ENCODE assay signal across 17 cellular contexts in genomic region chr2:112634153-112634873, GRCh38. TPM values are rescaled to one million over a fixed set of nuclear protein-coding genes. Genes with fewer than 3 reads are reported as not detected.
DNase-seq lines count a peak whose midpoint lies in the region; ATAC-seq, FAIRE-seq and TF ChIP-seq lines count a peak whose summit lies in the region.
"Had no signal": no experiment of that assay in that cellular context is flagged by ENCODE, and none has a peak within 500 bp of the region (broad histone marks: within the 10 kb centered on the region; RNA-seq: fewer than 3 reads in every experiment).

No MANE protein-coding gene starts in this region.

- H3K27me3 Mint-ChIP-seq in CD4-positive, CD25-positive, alpha-beta regulatory T cell, result peaks cover 5% of the 10 kb centered on the region
- H3K27me3 Mint-ChIP-seq in natural killer cell (ENCODE audit: low read depth in 2 of 2), result no peaks in the 10 kb centered on the region

- intact Hi-C loops in GM12878 (cut with micrococcal nuclease; ENCODE audit: unreplicated experiment) (no loop called here), natural killer cell (cut with micrococcal nuclease) (loop anchor here (1.0 to 5.0 kb wide), 3 partner anchors 11 to 543 kb away; partner anchors contain the start of gene SLC20A1)

- peak in 1 of 2 experiments; percentile 35; a peak in 1 of 4 replicates for TF ChIP-seq EP300 in GM12878 (IDR thresholded peaks at IDR 0.05; ENCODE audit: borderline replicate concordance in 1 of 2, control insufficient read depth in 1 of 2, low read depth in 2 of 2, low read length in 2 of 2)

- H3K36me3 ChIP-seq in CD4-positive, CD25-positive, alpha-beta regulatory T cell (ENCODE audit: control insufficient read depth, insufficient read depth, low read length), result no peaks in the 10 kb centered on the region
- no peaks in the 10 kb centered on the region for H3K36me3 ChIP-seq in GM12878 (ENCODE audit: control insufficient read depth in 2 of 2, insufficient read depth in 2 of 2, low read length in 1 of 2)
- H3K36me3 ChIP-seq: tibial nerve had no signal

- DNase-seq in CD4-positive, CD25-positive, alpha-beta regulatory T cell, result no peak
- no peak for DNase-seq in GM19239 (ENCODE audit: insufficient read length, low spot score)
- DNase-seq in GM12878 (ENCODE audit: low read depth, low spot score), result no peak
- no peak for DNase-seq in natural killer cell
- no peak for DNase-seq in HT-29 (ENCODE audit: low spot score)
- DNase-seq in cerebellar nuclear complex (lab: John Stamatoyannopoulos, UW), result no peak
- DNase-seq: DMS79; NCI-H1092; stimulated activated CD4-positive, alpha-beta T cell treated with anti-CD3 and anti-CD28 coated beads, Interleukin-1b, Interleukin-23, amount 100 ng/mL, for 48 hours; stimulated activated CD8-positive, alpha-beta memory T cell treated with anti-CD3 and anti-CD28 coated beads, Interleukin-4, amount 100 ng/mL, for 48 hours had no signal

- in situ Hi-C loops in GM12878 (cut with MboI), result no loop called here

- no peaks in the 10 kb centered on the region for H3K36me3 Mint-ChIP-seq in CD4-positive, CD25-positive, alpha-beta regulatory T cell
- no peaks in the 10 kb centered on the region for H3K36me3 Mint-ChIP-seq in natural killer cell

- BruUV-seq in GM12878 (replicated peaks; lab: Mats Ljungman, UMichigan), result no TSS peak

- no peak overlapping the region for H3K4me3 ChIP-seq in CD4-positive, CD25-positive, alpha-beta regulatory T cell (ENCODE audit: low read depth, low read length)
- H3K4me3 ChIP-seq in GM12878, result no peak overlapping the region
- H3K4me3 ChIP-seq: SK-N-MC, tibial nerve had no signal

- 74% methylated on average over 16 of the region's 16 CpGs for WGBS in GM12878 (ENCODE audit: insufficient coverage, insufficient replicate concordance, low lambda C conversion rate, missing lambda C conversion rate)

- no peak for TF ChIP-seq POLR2A in GM12878 (IDR thresholded peaks at IDR 0.05; ENCODE audit: low read depth, low read length)

- no peaks in the 10 kb centered on the region for H3K27me3 ChIP-seq in CD4-positive, CD25-positive, alpha-beta regulatory T cell (ENCODE audit: control insufficient read depth, insufficient read depth, low read length)
- no peaks in the 10 kb centered on the region; a peak in 1 of 4 replicates for H3K27me3 ChIP-seq in GM12878 (replicated peaks in 1 of 2; ENCODE audit: control insufficient read depth in 2 of 2, insufficient read depth in 2 of 2, low read length in 1 of 2)
- H3K27me3 ChIP-seq: tibial nerve had no signal

- TF ChIP-seq RAD21 in GM12878 (IDR thresholded peaks at IDR 0.05; ENCODE audit: insufficient read depth, low read depth, low read length), result no peak

- CTCF ChIA-PET in GM12878 (lab: Yijun Ruan, JAX), result interaction anchor here (0.9 to 16.6 kb wide), 8 partner anchors 8 to 307 kb away, joined by 3 to 671 read pairs (median 24); partner anchors contain the start of gene SLC20A1

- peak; percentile 42 for FAIRE-seq in GM19239 (lab: Jason Lieb, UNC)
- peak; percentile 18 for FAIRE-seq in GM12878 (lab: Jason Lieb, UNC)
- FAIRE-seq: bronchial epithelial cell, frontal cortex had no signal

- H3K9me3 Mint-ChIP-seq in CD4-positive, CD25-positive, alpha-beta regulatory T cell, result no peaks in the 10 kb centered on the region
- no peaks in the 10 kb centered on the region for H3K9me3 Mint-ChIP-seq in natural killer cell

- peak overlapping the region; percentile 54 to 92 (median 71) for H3K27ac Mint-ChIP-seq in CD4-positive, CD25-positive, alpha-beta regulatory T cell
- H3K27ac Mint-ChIP-seq in natural killer cell, result peak overlapping the region; percentile 96

- no peaks in the 10 kb centered on the region for H3K79me2 ChIP-seq in GM12878 (ENCODE audit: control insufficient read depth, insufficient read depth, low read length)

- no peaks in the 10 kb centered on the region for H3K9me3 ChIP-seq in CD4-positive, CD25-positive, alpha-beta regulatory T cell (ENCODE audit: control insufficient read depth in 2 of 2, low read length in 2 of 2)
- no peaks in the 10 kb centered on the region for H3K9me3 ChIP-seq in GM12878 (replicated peaks; ENCODE audit: control insufficient read depth, insufficient read depth, low read length)
- H3K9me3 ChIP-seq: tibial nerve had no signal

- POLR2A ChIA-PET in GM12878 (lab: Charles Lee), result interaction anchor here (0.6 to 13.6 kb wide), 9 partner anchors 11 to 690 kb away, joined by 3 to 143 read pairs (median 4); partner anchors contain the start of gene SLC20A1

- ATAC-seq in CD4-positive, CD25-positive, alpha-beta regulatory T cell (ENCODE audit: low read depth in 2 of 2), result no peak
- ATAC-seq in GM12878 (peak; percentile 69), natural killer cell (peak; percentile 22 to 34 (median 28)), HG03175 (IDR thresholded peaks at IDR 0.05; ENCODE audit: unreplicated experiment) (no peak), HG03469 (IDR thresholded peaks at IDR 0.05; ENCODE audit: unreplicated experiment) (no peak)

- H3K4me3 Mint-ChIP-seq in CD4-positive, CD25-positive, alpha-beta regulatory T cell, result peak overlapping the region in 2 of 4 donors; percentile 4 to 22
- peak overlapping the region; percentile 68 for H3K4me3 Mint-ChIP-seq in natural killer cell

- H3K4me2 ChIP-seq in GM12878 (ENCODE audit: control insufficient read depth, insufficient read depth), result no peak overlapping the region

- TF ChIP-seq CTCF in GM12878 (IDR thresholded peaks at IDR 0.05 in 2 of 3, conservative IDR thresholded peaks at IDR 0.05 in 1 of 3; ENCODE audit: control insufficient read depth in 2 of 3, extremely low read depth in 1 of 3, insufficient read depth in 1 of 3, low read depth in 3 of 3, low read length in 3 of 3) (no peak), natural killer cell (IDR thresholded peaks at IDR 0.05) (no peak)

- H2AFZ ChIP-seq in GM12878 (ENCODE audit: control insufficient read depth, low read depth, low read length), result no peak overlapping the region

- no peaks in the 10 kb centered on the region for H4K20me1 ChIP-seq in GM12878 (ENCODE audit: control insufficient read depth, insufficient read depth)

- SMC1A ChIA-PET in GM12878 (lab: Charles Lee; ENCODE audit: uncharacterized antibody, unreplicated experiment), result interaction anchor here (0.8 to 15.4 kb wide), 11 partner anchors 10 to 115 kb away, joined by 3 to 455 read pairs (median 11); partner anchors contain the start of genes NT5DC4 and SLC20A1

- no peak overlapping the region for H3K9ac ChIP-seq in GM12878 (ENCODE audit: control insufficient read depth, insufficient read depth, low read length)

- peaks cover 27% of the 10 kb centered on the region for H3K4me1 ChIP-seq in CD4-positive, CD25-positive, alpha-beta regulatory T cell (ENCODE audit: control insufficient read depth, insufficient read depth, low read length, poor library complexity, severe bottlenecking)
- peaks cover 39% of the 10 kb centered on the region for H3K4me1 ChIP-seq in GM12878 (ENCODE audit: control insufficient read depth, insufficient read depth, low read length)

- H3K4me1 Mint-ChIP-seq in CD4-positive, CD25-positive, alpha-beta regulatory T cell, result peaks cover 5 to 52% (median 39%) of the 10 kb centered on the region in 4 donors
- H3K4me1 Mint-ChIP-seq in natural killer cell, result peaks cover 78 to 80% of the 10 kb centered on the region in 2 donors

- H3K27ac ChIP-seq in CD4-positive, CD25-positive, alpha-beta regulatory T cell (ENCODE audit: insufficient read depth, low read length, poor library complexity, severe bottlenecking), result no peak overlapping the region
- H3K27ac ChIP-seq in GM12878 (ENCODE audit: control insufficient read depth, insufficient read depth), result no peak overlapping the region
- H3K27ac ChIP-seq: SK-N-MC, tibial nerve, VCaP had no signal

- RAD21 ChIA-PET in GM12878 (lab: Charles Lee; ENCODE audit: unreplicated experiment), result interaction anchor here (1.1 to 16.3 kb wide), 7 partner anchors 9 to 91 kb away, joined by 3 to 494 read pairs (median 7); partner anchors contain the start of gene NT5DC4

RNA-seq across cellular contexts. Expression of gene SLC20A1, which starts 11.4 kb away (rescaled TPM):
- total RNA-seq in CD4-positive, CD25-positive, alpha-beta regulatory T cell, result 130 TPM
- polyA plus RNA-seq in CD4-positive, CD25-positive, alpha-beta regulatory T cell, result 10 to 100 TPM; 18.1 to 30.7 (median 24.9) TPM
- total RNA-seq in GM12878 (2013; cell fraction: nucleolus; rRNA removed), result 175 and 176 TPM in 2 replicates
- total RNA-seq in GM12878 (2014; rRNA removed) (39.0 and 42.2 TPM in 2 replicates), GM12878 (2014; rRNA removed; fragmentation: Illumina TruSeq; extraction: Trizol) (40.5 and 41.2 TPM in 2 replicates), GM12878 (2021) (50.5 and 59.1 TPM in 2 replicates), natural killer cell (100 to 1,000 TPM; 193 to 241 (median 233) TPM)
- polyA plus RNA-seq in GM12878 (2011; ENCODE audit: low read depth), result 20.7 TPM
- polyA plus RNA-seq in GM12878 (2011; rRNA removed) (45.3 and 48.6 TPM in 2 replicates), GM12878 (2014; fragmentation: Illumina TruSeq; extraction: Trizol) (46.8 and 59.1 TPM in 2 replicates), GM12878 (2014; fragmentation: Nextera tagmentation; extraction: Ambion mirVana) (10 to 100 TPM; 21.2 to 22.6 TPM), GM12878 (2014; rRNA removed) (37.6 and 39.8 TPM in 2 replicates), GM12878 (2016; fragmentation: Nextera tagmentation; extraction: Ambion mirVana) (10 to 100 TPM; 46.9 to 49.5 TPM)
- 43.1 and 43.8 TPM in 2 replicates for polyA plus RNA-seq in GM12878 (2011; cell fraction: cytosol; rRNA removed)
- 72.4 and 78.1 TPM in 2 replicates for polyA plus RNA-seq in GM12878 (2011; cell fraction: nucleus; rRNA removed)
- polyA plus RNA-seq in GM12878 (2012), result 23.9 and 25.2 TPM in 2 replicates
- polyA minus RNA-seq in GM12878 (2011; rRNA and poly(A)+ RNA removed), result 44.5 and 55.3 TPM in 2 replicates
- polyA minus RNA-seq in GM12878 (2011; cell fraction: cytosol; rRNA and poly(A)+ RNA removed), result 15.6 and 31.7 TPM in 2 replicates
- polyA minus RNA-seq in GM12878 (2011; cell fraction: nucleus; rRNA and poly(A)+ RNA removed), result 40.6 and 63.9 TPM in 2 replicates
- 30.3 and 32.7 TPM in 2 replicates for total RNA-seq in HT-29 (2014; rRNA removed; shearing (Covaris generic))

RNA-seq across cellular contexts. Expression of gene CHCHD5, which starts 49.9 kb away (rescaled TPM):
- 18.2 TPM for total RNA-seq in CD4-positive, CD25-positive, alpha-beta regulatory T cell
- 10 to 100 TPM; 48.0 to 76.7 (median 70.0) TPM for polyA plus RNA-seq in CD4-positive, CD25-positive, alpha-beta regulatory T cell
- 9.8 and 9.9 TPM in 2 replicates for total RNA-seq in GM12878 (2013; cell fraction: nucleolus; rRNA removed)
- total RNA-seq in GM12878 (2014; rRNA removed) (25.7 and 37.2 TPM in 2 replicates), GM12878 (2014; rRNA removed; fragmentation: Illumina TruSeq; extraction: Trizol) (21.5 and 22.9 TPM in 2 replicates), GM12878 (2021) (40.6 and 43.1 TPM in 2 replicates), natural killer cell (10 to 100 TPM; 21.9 to 24.1 (median 22.4) TPM)
- polyA plus RNA-seq in GM12878 (2011; ENCODE audit: low read depth), result 46.5 TPM
- polyA plus RNA-seq in GM12878 (2011; rRNA removed) (10.0 and 18.5 TPM in 2 replicates), GM12878 (2014; fragmentation: Illumina TruSeq; extraction: Trizol) (2.7 and 16.4 TPM in 2 replicates), GM12878 (2014; fragmentation: Nextera tagmentation; extraction: Ambion mirVana) (10 to 100 TPM; 65.1 to 85.6 TPM), GM12878 (2014; rRNA removed) (47.4 and 56.8 TPM in 2 replicates), GM12878 (2016; fragmentation: Nextera tagmentation; extraction: Ambion mirVana) (100 to 1,000 TPM; 104 to 118 TPM)
- polyA plus RNA-seq in GM12878 (2011; cell fraction: cytosol; rRNA removed), result 40.1 and 40.5 TPM in 2 replicates
- polyA plus RNA-seq in GM12878 (2011; cell fraction: nucleus; rRNA removed), result 25.8 and 29.2 TPM in 2 replicates
- polyA plus RNA-seq in GM12878 (2012), result 52.2 and 53.0 TPM in 2 replicates
- 5.1 and 8.6 TPM in 2 replicates for polyA minus RNA-seq in GM12878 (2011; rRNA and poly(A)+ RNA removed)
- polyA minus RNA-seq in GM12878 (2011; cell fraction: cytosol; rRNA and poly(A)+ RNA removed), result 2.8 and 6.3 TPM in 2 replicates
- polyA minus RNA-seq in GM12878 (2011; cell fraction: nucleus; rRNA and poly(A)+ RNA removed), result 3.5 and 5.1 TPM in 2 replicates
- 24.7 and 36.1 TPM in 2 replicates for total RNA-seq in HT-29 (2014; rRNA removed; shearing (Covaris generic))

Comparison
In these comparisons a context has a peak if more than half of its experiments do, and no peak if none do; other contexts are left out.
1. ATAC-seq: peak in GM12878 (single experiment) and natural killer cell (3 of 3); none in CD4-positive, CD25-positive, alpha-beta regulatory T cell (0 of 2), HG03175 (single experiment) and HG03469 (single experiment).